1 cellular context compared by ENCODE assay signal in the genomic region with DNA sequence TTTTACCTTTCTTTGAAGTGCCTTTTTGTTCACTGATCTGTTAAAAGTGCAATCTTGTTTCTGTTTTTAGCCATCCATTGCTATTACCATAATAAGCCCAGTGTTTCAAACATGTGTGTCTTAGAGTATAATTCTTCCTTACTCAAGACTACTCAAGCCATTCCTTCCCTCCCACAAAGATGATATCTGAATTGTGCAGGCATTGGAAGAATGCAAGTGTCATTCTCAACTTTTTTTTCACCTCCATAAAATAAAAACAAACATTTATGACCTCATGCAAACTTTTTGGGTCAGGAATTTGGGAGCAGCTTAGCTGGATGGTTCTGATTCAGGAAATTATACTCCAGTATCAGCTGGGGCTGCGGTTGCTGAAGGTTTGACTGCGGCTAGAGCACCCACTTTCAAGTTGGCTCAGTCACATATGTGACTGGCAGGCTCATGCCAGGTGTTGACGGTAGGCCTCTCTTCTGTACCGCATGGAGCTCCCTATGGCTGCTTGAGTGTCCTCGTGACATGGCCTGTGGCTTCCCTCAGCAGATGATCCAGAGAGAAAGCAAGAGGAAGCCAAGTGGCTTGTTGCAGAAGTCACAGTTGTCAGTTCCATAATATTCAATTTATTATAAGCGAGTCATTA.
TF ChIP-seq lines count a peak whose summit lies in the region.

No MANE protein-coding gene starts in this region.

TF ChIP-seq in H1, 55 proteins besides CTCF, POLR2A, EP300 and RAD21:
- TF ChIP-seq EZH2 (IDR thresholded peaks at IDR 0.05; ENCODE audit: low read depth, low read length, severe bottlenecking): no peak
- no peak for TF ChIP-seq RXRA (IDR thresholded peaks at IDR 0.05; ENCODE audit: insufficient read depth, low read depth, low read length)
- TF ChIP-seq BRCA1 (IDR thresholded peaks at IDR 0.05; ENCODE audit: low read depth, low read length): no peak
- TF ChIP-seq SIRT6 (IDR thresholded peaks at IDR 0.05; ENCODE audit: low read length): no peak
- no peak for TF ChIP-seq BCL11A (IDR thresholded peaks at IDR 0.05; ENCODE audit: low read depth in 2 of 2, low read length in 2 of 2)
- no peak for TF ChIP-seq TCF12 (IDR thresholded peaks at IDR 0.05; ENCODE audit: low read depth, low read length)
- no peak for TF ChIP-seq NANOG (IDR thresholded peaks at IDR 0.05; ENCODE audit: insufficient read depth, low read depth, low read length, poor library complexity, severe bottlenecking)
- TF ChIP-seq RNF2 (IDR thresholded peaks at IDR 0.05; ENCODE audit: borderline replicate concordance, low read depth, low read length, missing control alignments, poor library complexity, severe bottlenecking): no peak
- no peak for TF ChIP-seq GTF2F1 (IDR thresholded peaks at IDR 0.05; ENCODE audit: borderline replicate concordance, low read depth, low read length)
- TF ChIP-seq ASH2L (IDR thresholded peaks at IDR 0.05; ENCODE audit: low read length): no peak
- TF ChIP-seq SP4 (IDR thresholded peaks at IDR 0.05; ENCODE audit: low read length): no peak
- no peak for TF ChIP-seq EGR1 (IDR thresholded peaks at IDR 0.05; ENCODE audit: borderline replicate concordance, low read depth, low read length)
